In the genomic region with DNA sequence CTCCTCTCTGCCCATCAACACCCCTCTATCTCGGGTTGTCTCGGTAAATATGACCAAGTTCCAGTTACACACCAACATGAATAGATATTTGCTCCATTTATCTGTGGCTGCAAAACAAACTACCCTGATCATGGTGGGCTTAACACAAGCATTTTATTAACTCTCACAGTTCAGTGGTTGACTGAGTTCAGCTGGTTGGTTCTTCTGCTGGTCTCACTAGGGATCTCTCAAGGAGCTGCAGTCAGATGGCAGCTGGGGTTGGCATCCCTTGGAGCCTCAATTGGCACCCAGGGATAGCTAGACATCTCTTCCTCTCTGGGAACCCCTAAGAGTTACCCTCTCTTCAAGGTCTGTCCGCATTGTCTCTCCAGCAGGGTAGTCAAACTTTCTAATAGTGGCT, we compare ENCODE assay signal across 23 cellular contexts. TPM values are rescaled to one million over a fixed set of nuclear protein-coding genes. Genes with fewer than 3 reads are reported as not detected.
"Had no signal": no experiment of that assay in that cellular context is flagged by ENCODE, and none has a peak within 500 bp of the region (broad histone marks: within the 10 kb centered on the region; RNA-seq: fewer than 3 reads in every experiment).

No MANE protein-coding gene starts in this region.

- H3K4me1 Mint-ChIP-seq: nephron had no signal

- H3K4me3 Mint-ChIP-seq: naive thymus-derived CD4-positive, alpha-beta T cell; nephron; neural progenitor cell; stimulated activated naive B cell treated with anti-CD40 and anti-IgM and Interleukin-4, amounts not matched to agents 10 μg/mL and 1 μg/mL and 100 μg/mL, for 72 hours; stimulated activated naive CD8-positive, alpha-beta T cell treated with anti-CD3 and anti-CD28 coated beads, Interleukin-15, Interleukin-2, amounts not matched to agents 100 ng/mL and 50 ng/mL, for 24 hours had no signal

- H3K27ac Mint-ChIP-seq: nephron; neural progenitor cell; progenitor cell of endocrine pancreas; stimulated activated naive B cell treated with anti-CD40 and anti-IgM and Interleukin-4, amounts not matched to agents 10 μg/mL and 1 μg/mL and 100 μg/mL, for 72 hours; stimulated activated naive CD8-positive, alpha-beta T cell treated with anti-CD3 and anti-CD28 coated beads, Interleukin-15, Interleukin-2, amounts not matched to agents 100 ng/mL and 50 ng/mL, for 24 hours had no signal

- H3K27me3 Mint-ChIP-seq: naive thymus-derived CD4-positive, alpha-beta T cell; stimulated activated naive B cell treated with anti-CD40 and anti-IgM and Interleukin-4, amounts not matched to agents 10 μg/mL and 1 μg/mL and 100 μg/mL, for 72 hours; stimulated activated naive CD8-positive, alpha-beta T cell treated with anti-CD3 and anti-CD28 coated beads, Interleukin-15, Interleukin-2, amounts not matched to agents 100 ng/mL and 50 ng/mL, for 24 hours had no signal

- DNase-seq: naive thymus-derived CD4-positive, alpha-beta T cell; occipital lobe; ovary; posterior cingulate gyrus; psoas muscle; right cardiac atrium; spleen; stimulated activated CD4-positive, alpha-beta T cell treated with anti-CD3 and anti-CD28 coated beads, Interleukin-12 subunit alpha, Interleukin-12 subunit beta, amount 100 ng/mL, for 4 hours; stimulated activated CD4-positive, alpha-beta T cell treated with anti-CD3 and anti-CD28 coated beads, Interleukin-1b, Interleukin-23, amount 100 ng/mL, for 48 hours; stimulated activated CD4-positive, alpha-beta T cell treated with anti-CD3 and anti-CD28 coated beads, Interleukin-4, amount 100 ng/mL, for 1 hour; stimulated activated CD4-positive, alpha-beta T cell treated with anti-CD3 and anti-CD28 coated beads, Interleukin-4, amount 100 ng/mL, for 4 hours; stimulated activated CD8-positive, alpha-beta memory T cell treated with anti-CD3 and anti-CD28 coated beads, Interleukin-4, amount 100 ng/mL, for 48 hours; stimulated activated naive B cell treated with anti-CD40 and anti-IgM and Interleukin-4, amounts not matched to agents 10 μg/mL and 1 μg/mL and 100 μg/mL, for 72 hours; stimulated activated naive CD4-positive, alpha-beta T cell treated with Interleukin-2 at 50 U/mL for 16 hours; stomach; thyroid gland; trophoblast cell; upper lobe of left lung had no signal

- ATAC-seq: naive thymus-derived CD4-positive, alpha-beta T cell; psoas muscle; right cardiac atrium; sciatic nerve; stimulated activated naive B cell treated with anti-CD40 and anti-IgM and Interleukin-4, amounts not matched to agents 10 μg/mL and 1 μg/mL and 100 μg/mL, for 72 hours had no signal

RNA-seq across cellular contexts. Expression of a gene that starts 25.4 kb away (rescaled TPM):
- total RNA-seq: progenitor cell of endocrine pancreas had no signal
